Comparison of ENCODE assay signal across 21 cellular contexts in genomic region chr17:63537001-63537400, GRCh38. TPM values are rescaled to one million over a fixed set of nuclear protein-coding genes. Genes with fewer than 3 reads are reported as not detected.
A peak's percentile ranks its signal among the peaks of the same experiment; 100 is the strongest.
DNase-seq lines count a peak whose midpoint lies in the region; ATAC-seq and TF ChIP-seq lines count a peak whose summit lies in the region.
"Had no signal": no experiment of that assay in that cellular context is flagged by ENCODE, and none has a peak within 500 bp of the region (broad histone marks: within the 10 kb centered on the region; RNA-seq: fewer than 3 reads in every experiment).

No MANE protein-coding gene starts in this region.

- no TSS peak for BruUV-seq in MCF 10A (replicated peaks; lab: Mats Ljungman, UMichigan)
- no TSS peak for BruUV-seq in mammary epithelial cell (replicated peaks; lab: Mats Ljungman, UMichigan)

- CTCF ChIA-PET in MCF 10A (lab: Yijun Ruan, JAX) (interaction anchor here (0.6 to 1.3 kb wide), 4 partner anchors 58 to 956 kb away, joined by 3 read pairs; no protein-coding TSS in a partner anchor), mammary epithelial cell (lab: Charles Lee; ENCODE audit: low non-redundant PET) (no interaction called here)

- H3K36me3 ChIP-seq in mammary epithelial cell (ENCODE audit: insufficient read depth, low read length): no peaks in the 10 kb centered on the region
- H3K36me3 ChIP-seq: BLaER1 treated with 17β-estradiol and CSF1 and Interleukin-3, amounts not matched to agents 10 nM and 100 nM had no signal

- no peaks in the 10 kb centered on the region for H3K4me1 Mint-ChIP-seq in MCF 10A (ENCODE audit: insufficient read depth, unreplicated experiment)
- no peaks in the 10 kb centered on the region for H3K4me1 Mint-ChIP-seq in activated T-helper 17 cell treated with anti-CD3 and anti-CD28 coated beads, Interleukin-2, amount 50 U/mL, for 72 hours

- in situ Hi-C loops in mammary epithelial cell (cut with MboI; ENCODE audit: low sequenced_read_pairs in 2 of 2): no loop called here

- H3K27ac Mint-ChIP-seq in MCF 10A (ENCODE audit: low read depth, unreplicated experiment): no peak overlapping the region
- no peak overlapping the region for H3K27ac Mint-ChIP-seq in activated T-helper 17 cell treated with anti-CD3 and anti-CD28 coated beads, Interleukin-2, amount 50 U/mL, for 72 hours
- H3K27ac Mint-ChIP-seq: CD8-positive, alpha-beta memory T cell; H9 had no signal

- H3K9me3 ChIP-seq in mammary epithelial cell (replicated peaks; ENCODE audit: insufficient read depth, low read length): no peaks in the 10 kb centered on the region
- H3K9me3 ChIP-seq: BLaER1 treated with 17β-estradiol and CSF1 and Interleukin-3, amounts not matched to agents 10 nM and 100 nM had no signal

- no peaks in the 10 kb centered on the region for H3K79me2 ChIP-seq in mammary epithelial cell (ENCODE audit: insufficient read depth, low read length)

- H3K4me1 ChIP-seq in mammary epithelial cell (ENCODE audit: insufficient read depth, low read length) (peaks cover 8% of the 10 kb centered on the region), foreskin keratinocyte (no peaks in the 10 kb centered on the region)

- no peak overlapping the region for H3K4me3 ChIP-seq in mammary epithelial cell (replicated peaks in 1 of 3; ENCODE audit: insufficient read depth in 1 of 3, low read depth in 2 of 3, low read length in 3 of 3)
- H3K4me3 ChIP-seq: BLaER1 treated with 17β-estradiol and CSF1 and Interleukin-3, amounts not matched to agents 10 nM and 100 nM had no signal

- no peak overlapping the region for H3K4me2 ChIP-seq in mammary epithelial cell (ENCODE audit: insufficient read depth, low read depth, low read length)
- H3K4me2 ChIP-seq: BLaER1 treated with 17β-estradiol and CSF1 and Interleukin-3, amounts not matched to agents 10 nM and 100 nM had no signal

- intact Hi-C loops in MCF 10A (cut with micrococcal nuclease) (loop anchor here (1.0 kb wide), 1 partner anchor 22 kb away; no protein-coding TSS in a partner anchor), mammary epithelial cell (cut with micrococcal nuclease) (no loop called here)

- H3K9me3 Mint-ChIP-seq in MCF 10A (ENCODE audit: unreplicated experiment): no peaks in the 10 kb centered on the region
- no peaks in the 10 kb centered on the region for H3K9me3 Mint-ChIP-seq in activated T-helper 17 cell treated with anti-CD3 and anti-CD28 coated beads, Interleukin-2, amount 50 U/mL, for 72 hours
- H3K9me3 Mint-ChIP-seq: CD8-positive, alpha-beta memory T cell; H9; IgD-negative memory B cell had no signal

- POLR2A ChIA-PET in MCF 10A (lab: Yijun Ruan, JAX): interaction anchor here (0.7 kb wide), 1 partner anchor 14 kb away, joined by 6 read pairs; no protein-coding TSS in a partner anchor

- no peak overlapping the region for H3K9ac ChIP-seq in mammary epithelial cell (ENCODE audit: insufficient read depth, low read length)
- H3K9ac ChIP-seq: BLaER1 treated with 17β-estradiol and CSF1 and Interleukin-3, amounts not matched to agents 10 nM and 100 nM had no signal

- dilution Hi-C loops in mammary epithelial cell (cut with HindIII; ENCODE audit: low sequenced_read_pairs): no loop called here

- no peaks in the 10 kb centered on the region for H4K20me1 ChIP-seq in mammary epithelial cell (ENCODE audit: insufficient read depth, low read length)

- H3K27me3 ChIP-seq in mammary epithelial cell (ENCODE audit: insufficient read depth, low read length) (peaks cover 3% of the 10 kb centered on the region), foreskin keratinocyte (peaks cover 40% of the 10 kb centered on the region)

- DNase-seq in MCF 10A (ENCODE audit: unreplicated experiment) (peak; percentile 20), mammary epithelial cell (no peak), RPMI7951 (ENCODE audit: low read depth) (peak; percentile 58), foreskin keratinocyte (peak in 1 of 2 donors; percentile 21), AG08396 (ENCODE audit: low spot score) (no peak)
- no peak for DNase-seq in activated effector memory CD4-positive, alpha-beta T cell treated with Interleukin-2 at 50 U/mL for 16 hours
- DNase-seq: CD8-positive, alpha-beta memory T cell; DND-41; H9; NCI-H1417; NCI-H187 treated with DMSO at 0.1 percent for 48 hours; NCI-H526 treated with DMSO at 0.1 percent for 48 hours; NK-92 treated with Interleukin-12 subunit alpha and Interleukin-12 subunit beta, amount 100 ng/mL, for 24 hours; RPMI8226 had no signal

- H2AFZ ChIP-seq in mammary epithelial cell (ENCODE audit: low read depth, low read length): no peak overlapping the region

- ATAC-seq in foreskin keratinocyte: peak; percentile 47
- ATAC-seq in activated T-helper 17 cell treated with anti-CD3 and anti-CD28 coated beads, Interleukin-2, amount 50 U/mL, for 72 hours (replicated peaks): no peak
- ATAC-seq in HG03439 (IDR thresholded peaks at IDR 0.05; ENCODE audit: unreplicated experiment): no peak

- H3K36me3 Mint-ChIP-seq in MCF 10A (ENCODE audit: insufficient read depth, unreplicated experiment): no peaks in the 10 kb centered on the region
- H3K36me3 Mint-ChIP-seq in activated T-helper 17 cell treated with anti-CD3 and anti-CD28 coated beads, Interleukin-2, amount 50 U/mL, for 72 hours (ENCODE audit: low read depth): no peaks in the 10 kb centered on the region
- H3K36me3 Mint-ChIP-seq: IgD-negative memory B cell had no signal

- WGBS in mammary epithelial cell (ENCODE audit: low coverage, missing lambda C conversion rate): 75% methylated on average over 4 of the region's 4 CpGs

- no peak for TF ChIP-seq CTCF in MCF 10A (IDR thresholded peaks at IDR 0.05; ENCODE audit: unreplicated experiment)
- no peak for TF ChIP-seq CTCF in mammary epithelial cell (conservative IDR thresholded peaks at IDR 0.05 in 1 of 2, IDR thresholded peaks at IDR 0.05 in 1 of 2; ENCODE audit: extremely low read depth in 1 of 2, insufficient read depth in 1 of 2, low read depth in 1 of 2, low read length in 2 of 2)
- no peak for TF ChIP-seq CTCF in foreskin keratinocyte (conservative IDR thresholded peaks at IDR 0.05)

- H3K27ac ChIP-seq in mammary epithelial cell (ENCODE audit: insufficient read depth, low read depth, low read length): no peak overlapping the region
- no peak overlapping the region for H3K27ac ChIP-seq in foreskin keratinocyte
- H3K27ac ChIP-seq: BLaER1 treated with 17β-estradiol and CSF1 and Interleukin-3, amounts not matched to agents 10 nM and 100 nM had no signal

- no peak overlapping the region for H3K4me3 Mint-ChIP-seq in MCF 10A (ENCODE audit: unreplicated experiment)
- H3K4me3 Mint-ChIP-seq in activated T-helper 17 cell treated with anti-CD3 and anti-CD28 coated beads, Interleukin-2, amount 50 U/mL, for 72 hours: no peak overlapping the region
- H3K4me3 Mint-ChIP-seq: H9 had no signal

- H3K27me3 Mint-ChIP-seq in MCF 10A (ENCODE audit: insufficient read depth, unreplicated experiment): peaks cover 17% of the 10 kb centered on the region
- H3K27me3 Mint-ChIP-seq in activated T-helper 17 cell treated with anti-CD3 and anti-CD28 coated beads, Interleukin-2, amount 50 U/mL, for 72 hours: peaks cover 19% of the 10 kb centered on the region

RNA-seq across cellular contexts. Expression of gene DCAF7, which starts 13.3 kb away (rescaled TPM):
- 81.6 and 91.4 TPM in 2 replicates for total RNA-seq in MCF 10A (2022)
- 10 to 100 TPM; 47.5 to 71.3 TPM for total RNA-seq in mammary epithelial cell
- 64.9 TPM for polyA plus RNA-seq in mammary epithelial cell
- 93.3 TPM for polyA minus RNA-seq in mammary epithelial cell
- total RNA-seq in RPMI7951 (2014; rRNA removed; shearing (Covaris generic)): 20.7 and 22.2 TPM in 2 replicates
- total RNA-seq in foreskin keratinocyte: 42.9 and 48.0 TPM in 2 replicates
- 21.6 and 24.4 TPM in 2 replicates for polyA plus RNA-seq in foreskin keratinocyte
- total RNA-seq in activated T-helper 17 cell treated with anti-CD3 and anti-CD28 coated beads, Interleukin-2, amount 50 U/mL, for 72 hours: 100 to 1,000 TPM; 108 to 115 TPM

RNA-seq across cellular contexts. Expression of gene KCNH6, which starts 13.8 kb away (rescaled TPM):
- total RNA-seq in MCF 10A (2022): not detected in 2 replicates
- total RNA-seq in mammary epithelial cell: not detected
- not detected for polyA plus RNA-seq in mammary epithelial cell
- not detected for polyA minus RNA-seq in mammary epithelial cell
- total RNA-seq in RPMI7951 (2014; rRNA removed; shearing (Covaris generic)): not detected in 2 replicates
- total RNA-seq in foreskin keratinocyte: not detected in 2 replicates
- polyA plus RNA-seq in foreskin keratinocyte: not detected in 2 replicates
- under 1 TPM in 1 of 2 donors, not detected in 1; 0.05 TPM for total RNA-seq in activated T-helper 17 cell treated with anti-CD3 and anti-CD28 coated beads, Interleukin-2, amount 50 U/mL, for 72 hours
- total RNA-seq: CD8-positive, alpha-beta memory T cell; LHCN-M2; OCI-LY7; SK-MEL-5 had no signal
- polyA plus RNA-seq: CD8-positive, alpha-beta memory T cell; IgD-negative memory B cell had no signal

Comparison
In these comparisons a context has a peak if more than half of its experiments do, and no peak if none do; other contexts are left out.
1. DNase-seq: peak in MCF 10A (single experiment) and RPMI7951 (single experiment); none in mammary epithelial cell (single experiment), AG08396 (single experiment) and activated effector memory CD4-positive, alpha-beta T cell treated with Interleukin-2 at 50 U/mL for 16 hours (single experiment).